Comparison of ENCODE assay signal across 16 cellular contexts in genomic region chr2:127326289-127326945, GRCh38. TPM values are rescaled to one million over a fixed set of nuclear protein-coding genes. Genes with fewer than 3 reads are reported as not detected.
DNase-seq lines count a peak whose midpoint lies in the region; ATAC-seq, FAIRE-seq and TF ChIP-seq lines count a peak whose summit lies in the region.
"Had no signal": no experiment of that assay in that cellular context is flagged by ENCODE, and none has a peak within 500 bp of the region (broad histone marks: within the 10 kb centered on the region; RNA-seq: fewer than 3 reads in every experiment).

No MANE protein-coding gene starts in this region.

- H3K27me3 ChIP-seq in breast epithelium = no peaks in the 10 kb centered on the region
- H3K27me3 ChIP-seq in HepG2 (ENCODE audit: control insufficient read depth in 1 of 2, insufficient read depth in 2 of 2, low read length in 2 of 2) = no peaks in the 10 kb centered on the region
- no peaks in the 10 kb centered on the region for H3K27me3 ChIP-seq in naive thymus-derived CD4-positive, alpha-beta T cell (ENCODE audit: control insufficient read depth in 2 of 2, insufficient read depth in 2 of 2, low read length in 2 of 2)
- no peaks in the 10 kb centered on the region for H3K27me3 ChIP-seq in PC-9 (ENCODE audit: insufficient read depth, low read depth)
- H3K27me3 ChIP-seq: BLaER1 treated with 17β-estradiol and CSF1 and Interleukin-3, amounts not matched to agents 10 nM and 100 nM; SJCRH30 had no signal

- DNase-seq in MCF 10A (ENCODE audit: unreplicated experiment) (peak; percentile 2), breast epithelium (ENCODE audit: low spot score in 2 of 2) (no peak), amniotic epithelial cell (ENCODE audit: low read depth) (peak; percentile 34), HepG2 (ENCODE audit: low spot score) (peak; percentile 13), PC-9 (no peak), D341Med (ENCODE audit: low spot score) (no peak)
- DNase-seq in naive thymus-derived CD4-positive, alpha-beta T cell = no peak
- DNase-seq in activated CD4-positive, alpha-beta memory T cell treated with anti-CD3 and anti-CD28 coated beads for 36 hours = no peak
- DNase-seq: CD8-positive, alpha-beta memory T cell; HFFc6; MM.1S; NCI-H1092 treated with DMSO at 0.1 percent for 48 hours; NCI-H526; NK-92 treated with Interleukin-12 subunit alpha and Interleukin-12 subunit beta, amount 100 ng/mL, for 24 hours; SJCRH30 had no signal

- TF ChIP-seq EP300 in HepG2 (IDR thresholded peaks at IDR 0.05; ENCODE audit: low read depth in 2 of 2, low read length in 2 of 2) (no peak), HepG2 (CRISPR knock-in tag; IDR thresholded peaks at IDR 0.05; ENCODE audit: borderline replicate concordance) (no peak)

- H3K36me3 Mint-ChIP-seq in MCF 10A (ENCODE audit: insufficient read depth, unreplicated experiment) = peaks cover 69% of the 10 kb centered on the region
- H3K36me3 Mint-ChIP-seq in naive thymus-derived CD4-positive, alpha-beta T cell = peaks cover 5 to 37% (median 31%) of the 10 kb centered on the region in 5 donors
- H3K36me3 Mint-ChIP-seq in activated CD4-positive, alpha-beta memory T cell treated with anti-CD3 and anti-CD28 coated beads for 36 hours = peaks cover 25% of the 10 kb centered on the region

- H3K4me1 ChIP-seq in breast epithelium (no peaks in the 10 kb centered on the region), HepG2 (ENCODE audit: insufficient read depth, low read length) (peaks cover 3% of the 10 kb centered on the region), PC-9 (replicated peaks; ENCODE audit: insufficient read depth) (no peaks in the 10 kb centered on the region)
- H3K4me1 ChIP-seq in naive thymus-derived CD4-positive, alpha-beta T cell (ENCODE audit: control insufficient read depth in 2 of 2, insufficient read depth in 2 of 2, low read length in 2 of 2) = no peaks in the 10 kb centered on the region
- H3K4me1 ChIP-seq: BLaER1 treated with 17β-estradiol and CSF1 and Interleukin-3, amounts not matched to agents 10 nM and 100 nM; SJCRH30 had no signal

- H3K27ac Mint-ChIP-seq in MCF 10A (ENCODE audit: low read depth, unreplicated experiment) = no peak overlapping the region
- H3K27ac Mint-ChIP-seq in naive thymus-derived CD4-positive, alpha-beta T cell = no peak overlapping the region
- H3K27ac Mint-ChIP-seq in activated CD4-positive, alpha-beta memory T cell treated with anti-CD3 and anti-CD28 coated beads for 36 hours = no peak overlapping the region
- H3K27ac Mint-ChIP-seq: CD8-positive, alpha-beta memory T cell had no signal

- H3K4me3 Mint-ChIP-seq in MCF 10A (ENCODE audit: unreplicated experiment) = no peak overlapping the region
- H3K4me3 Mint-ChIP-seq in naive thymus-derived CD4-positive, alpha-beta T cell = no peak overlapping the region
- no peak overlapping the region for H3K4me3 Mint-ChIP-seq in activated CD4-positive, alpha-beta memory T cell treated with anti-CD3 and anti-CD28 coated beads for 36 hours
- H3K4me3 Mint-ChIP-seq: CD8-positive, alpha-beta memory T cell; HFFc6 had no signal

- BruUV-seq in MCF 10A (replicated peaks; lab: Mats Ljungman, UMichigan) = no TSS peak
- BruUV-seq in HepG2 (replicated peaks; lab: Mats Ljungman, UMichigan) = no TSS peak
- no TSS peak for BruUV-seq in PC-9 (replicated peaks; lab: Mats Ljungman, UMichigan)

- H3K4me2 ChIP-seq in HepG2 (ENCODE audit: low read depth, low read length) = no peak overlapping the region
- H3K4me2 ChIP-seq in PC-9 = no peak overlapping the region
- H3K4me2 ChIP-seq: BLaER1 treated with 17β-estradiol and CSF1 and Interleukin-3, amounts not matched to agents 10 nM and 100 nM had no signal

- no peaks in the 10 kb centered on the region for H3K4me1 Mint-ChIP-seq in MCF 10A (ENCODE audit: insufficient read depth, unreplicated experiment)
- H3K4me1 Mint-ChIP-seq in naive thymus-derived CD4-positive, alpha-beta T cell = no peaks in the 10 kb centered on the region
- H3K4me1 Mint-ChIP-seq in activated CD4-positive, alpha-beta memory T cell treated with anti-CD3 and anti-CD28 coated beads for 36 hours (ENCODE audit: low read depth) = no peaks in the 10 kb centered on the region
- H3K4me1 Mint-ChIP-seq: CD8-positive, alpha-beta memory T cell had no signal

- H3K36me3 ChIP-seq in breast epithelium (peaks cover 7% of the 10 kb centered on the region), HepG2 (replicated peaks in 1 of 2; ENCODE audit: control insufficient read depth in 1 of 2, insufficient read depth in 2 of 2, low read length in 2 of 2) (peaks cover 9 to 41% of the 10 kb centered on the region in 2 experiments), PC-9 (ENCODE audit: low read depth) (peaks cover 16% of the 10 kb centered on the region)
- H3K36me3 ChIP-seq in naive thymus-derived CD4-positive, alpha-beta T cell (ENCODE audit: control insufficient read depth in 2 of 3, insufficient read depth in 3 of 3, low read length in 3 of 3) = peaks cover 6 to 51% (median 9%) of the 10 kb centered on the region in 3 experiments

- no peak for FAIRE-seq in HepG2 (lab: Jason Lieb, UNC)

- H3K4me3 ChIP-seq in breast epithelium = no peak overlapping the region
- no peak overlapping the region for H3K4me3 ChIP-seq in HepG2 (replicated peaks in 1 of 3; ENCODE audit: insufficient read depth in 1 of 3, low read depth in 2 of 3, low read length in 3 of 3)
- H3K4me3 ChIP-seq in naive thymus-derived CD4-positive, alpha-beta T cell (ENCODE audit: low read length) = no peak overlapping the region
- no peak overlapping the region for H3K4me3 ChIP-seq in PC-9
- H3K4me3 ChIP-seq: BLaER1 treated with 17β-estradiol and CSF1 and Interleukin-3, amounts not matched to agents 10 nM and 100 nM; SJCRH30 had no signal

- no peak overlapping the region for H3K9ac ChIP-seq in HepG2 (ENCODE audit: insufficient read depth, low read depth, low read length)
- H3K9ac ChIP-seq: BLaER1 treated with 17β-estradiol and CSF1 and Interleukin-3, amounts not matched to agents 10 nM and 100 nM had no signal

- no peaks in the 10 kb centered on the region for H3K9me3 Mint-ChIP-seq in MCF 10A (ENCODE audit: unreplicated experiment)
- H3K9me3 Mint-ChIP-seq in naive thymus-derived CD4-positive, alpha-beta T cell = peaks cover 0 to 4% (median 0%) of the 10 kb centered on the region in 11 donors
- H3K9me3 Mint-ChIP-seq in activated CD4-positive, alpha-beta memory T cell treated with anti-CD3 and anti-CD28 coated beads for 36 hours = no peaks in the 10 kb centered on the region
- H3K9me3 Mint-ChIP-seq: CD8-positive, alpha-beta memory T cell; HFFc6 had no signal

- H2AFZ ChIP-seq in HepG2 (ENCODE audit: low read length) = no peak overlapping the region
- H2AFZ ChIP-seq in PC-9 = no peak overlapping the region

- CTCF ChIA-PET in MCF 10A (lab: Yijun Ruan, JAX) = interaction anchor here (0.5 to 3.2 kb wide), 3 partner anchors 11 to 161 kb away, joined by 3 to 46 read pairs (median 3); no protein-coding TSS in a partner anchor
- CTCF ChIA-PET in HepG2 (lab: Yijun Ruan, JAX; ENCODE audit: low intra/inter-chr PET ratio, low total read pairs) = interaction anchor here (1.2 to 4.5 kb wide), 2 partner anchors 127 to 153 kb away, joined by 4 to 54 read pairs; no protein-coding TSS in a partner anchor
- CTCF ChIA-PET in naive thymus-derived CD4-positive, alpha-beta T cell (lab: Charles Lee) = interaction anchor here (2.9 kb wide), 1 partner anchor 153 kb away, joined by 13 read pairs; no protein-coding TSS in a partner anchor
- CTCF ChIA-PET in activated CD4-positive, alpha-beta memory T cell treated with anti-CD3 and anti-CD28 coated beads for 36 hours (lab: Charles Lee) = interaction anchor here (4.9 kb wide), 1 partner anchor 153 kb away, joined by 37 read pairs; no protein-coding TSS in a partner anchor
- CTCF ChIA-PET in PC-9 (lab: Charles Lee) = interaction anchor here (0.5 to 2.0 kb wide), 4 partner anchors 126 to 179 kb away, joined by 3 to 6 read pairs (median 4); no protein-coding TSS in a partner anchor

- TF ChIP-seq POLR2A in breast epithelium (IDR thresholded peaks at IDR 0.05) (no peak), HepG2 (IDR thresholded peaks at IDR 0.05; ENCODE audit: insufficient read depth in 1 of 2, low read depth in 2 of 2, low read length in 2 of 2) (no peak)

- no peak overlapping the region for H3K27ac ChIP-seq in breast epithelium
- H3K27ac ChIP-seq in HepG2 (ENCODE audit: extremely low read length, insufficient read depth, low read length) = no peak overlapping the region
- no peak overlapping the region for H3K27ac ChIP-seq in naive thymus-derived CD4-positive, alpha-beta T cell (ENCODE audit: low read depth, low read length)
- no peak overlapping the region for H3K27ac ChIP-seq in PC-9
- H3K27ac ChIP-seq: BLaER1 treated with 17β-estradiol and CSF1 and Interleukin-3, amounts not matched to agents 10 nM and 100 nM; SJCRH30 had no signal

- intact Hi-C loops in MCF 10A (cut with micrococcal nuclease) = no loop called here
- intact Hi-C loops in breast epithelium (cut with DNase I; ENCODE audit: low total_unique reads) = no loop called here
- intact Hi-C loops in HepG2 (cut with micrococcal nuclease; ENCODE audit: unreplicated experiment) = no loop called here
- intact Hi-C loops in naive thymus-derived CD4-positive, alpha-beta T cell (cut with micrococcal nuclease) = no loop called here
- intact Hi-C loops in activated CD4-positive, alpha-beta memory T cell treated with anti-CD3 and anti-CD28 coated beads for 36 hours (cut with micrococcal nuclease) = loop anchor here (10.0 kb wide), 1 partner anchor 318 kb away; the partner anchor contains the start of gene GPR17
- intact Hi-C loops in PC-9 (cut with micrococcal nuclease; ENCODE audit: unreplicated experiment) = loop anchor here (10.0 kb wide), 2 partner anchors 88 to 318 kb away; partner anchors contain the start of genes GPR17 and PROC

- H3K9me3 ChIP-seq in breast epithelium (no peaks in the 10 kb centered on the region), HepG2 (ENCODE audit: low read length) (no peaks in the 10 kb centered on the region), PC-9 (ENCODE audit: insufficient read depth, low read depth) (no peaks in the 10 kb centered on the region)
- H3K9me3 ChIP-seq in naive thymus-derived CD4-positive, alpha-beta T cell (ENCODE audit: control insufficient read depth in 2 of 3, low read length in 3 of 3) = no peaks in the 10 kb centered on the region
- H3K9me3 ChIP-seq: SJCRH30 had no signal

- H4K20me1 ChIP-seq in HepG2 (ENCODE audit: insufficient read depth, low read length) (no peaks in the 10 kb centered on the region), PC-9 (ENCODE audit: insufficient read depth) (no peaks in the 10 kb centered on the region)

- WGBS in HepG2 (ENCODE audit: low lambda C conversion rate) = 82% methylated on average over 2 of the region's 2 CpGs

- POLR2A ChIA-PET in MCF 10A (lab: Yijun Ruan, JAX) (interaction anchor here (1.2 kb wide), 1 partner anchor 153 kb away, joined by 7 read pairs; no protein-coding TSS in a partner anchor), HepG2 (lab: Yijun Ruan, JAX) (interaction anchor here (1.0 kb wide), 1 partner anchor 128 kb away, joined by 3 read pairs; no protein-coding TSS in a partner anchor), PC-9 (lab: Charles Lee; ENCODE audit: unreplicated experiment) (no interaction called here)
- POLR2A ChIA-PET in naive thymus-derived CD4-positive, alpha-beta T cell (lab: Charles Lee) = no interaction called here
- POLR2A ChIA-PET in activated CD4-positive, alpha-beta memory T cell treated with anti-CD3 and anti-CD28 coated beads for 36 hours (lab: Charles Lee) = no interaction called here

- in situ Hi-C loops in HepG2 (cut with HindIII; ENCODE audit: extremely low pct_ligation_motif_present, low pct_unique_long_range_greater_than_20kb) = loop anchor here (5.0 kb wide), 1 partner anchor 126 kb away; no protein-coding TSS in a partner anchor

- H3K79me2 ChIP-seq in HepG2 (ENCODE audit: insufficient read depth, low read length) (no peaks in the 10 kb centered on the region), PC-9 (ENCODE audit: low read depth) (no peaks in the 10 kb centered on the region)

- no peak for TF ChIP-seq RAD21 in HepG2 (CRISPR knock-in tag; IDR thresholded peaks at IDR 0.05)

- peaks cover 26% of the 10 kb centered on the region for H3F3A ChIP-seq in PC-9 (ENCODE audit: insufficient read depth, low read depth)

- TF ChIP-seq CTCF in MCF 10A (IDR thresholded peaks at IDR 0.05; ENCODE audit: unreplicated experiment) (no peak), breast epithelium (IDR thresholded peaks at IDR 0.05) (no peak), HepG2 (CRISPR knock-in tag; IDR thresholded peaks at IDR 0.05) (no peak), PC-9 (conservative IDR thresholded peaks at IDR 0.05) (no peak)

- no peaks in the 10 kb centered on the region for H3K27me3 Mint-ChIP-seq in MCF 10A (ENCODE audit: insufficient read depth, unreplicated experiment)
- no peaks in the 10 kb centered on the region for H3K27me3 Mint-ChIP-seq in naive thymus-derived CD4-positive, alpha-beta T cell
- no peaks in the 10 kb centered on the region for H3K27me3 Mint-ChIP-seq in activated CD4-positive, alpha-beta memory T cell treated with anti-CD3 and anti-CD28 coated beads for 36 hours
- H3K27me3 Mint-ChIP-seq: CD8-positive, alpha-beta memory T cell had no signal

- no peak for ATAC-seq in HepG2
- ATAC-seq in naive thymus-derived CD4-positive, alpha-beta T cell = no peak

- H3K9me2 ChIP-seq in PC-9 (ENCODE audit: insufficient read depth) = no peaks in the 10 kb centered on the region

RNA-seq across cellular contexts. Expression of gene ERCC3, which starts 32.5 kb away (rescaled TPM):
- total RNA-seq in MCF 10A (2022) = 34.9 and 38.2 TPM in 2 replicates
- total RNA-seq in breast epithelium = 10 to 100 TPM; 37.3 to 55.2 (median 41.0) TPM
- 43.3 and 49.7 TPM in 2 replicates for total RNA-seq in HepG2 (2016; rRNA removed; fragmentation: Illumina TruSeq; extraction: Trizol)
- 14.8 and 17.3 TPM in 2 replicates for total RNA-seq in HepG2 (2016; cell fraction: cytosol; rRNA removed; fragmentation: Illumina TruSeq; extraction: Trizol; ENCODE audit: low read depth)
- total RNA-seq in HepG2 (2016; cell fraction: insoluble cytoplasmic fraction; rRNA removed; fragmentation: Illumina TruSeq; extraction: Trizol) = 46.8 and 50.6 TPM in 2 replicates
- 17.0 and 21.7 TPM in 2 replicates for total RNA-seq in HepG2 (2016; cell fraction: membrane; rRNA removed; fragmentation: Illumina TruSeq; extraction: Trizol)
- total RNA-seq in HepG2 (2016; cell fraction: nucleus; rRNA removed; fragmentation: Illumina TruSeq; extraction: Trizol) = 59.2 and 72.7 TPM in 2 replicates
- polyA plus RNA-seq in HepG2 (2011; rRNA removed) = 64.6 and 70.5 TPM in 2 replicates
- polyA plus RNA-seq in HepG2 (2011; cell fraction: cytosol; rRNA removed) = 46.5 and 46.6 TPM in 2 replicates
- polyA plus RNA-seq in HepG2 (2011; cell fraction: nucleus; rRNA removed) = 198 and 200 TPM in 2 replicates
- 43.8 and 45.9 TPM in 2 replicates for polyA plus RNA-seq in HepG2 (2012)
- 3.3 and 3.5 TPM in 2 replicates for polyA plus RNA-seq in HepG2 (2016; cell fraction: cytosol; fragmentation: Illumina TruSeq; extraction: Trizol; ENCODE audit: low read depth)
- polyA plus RNA-seq in HepG2 (2016; cell fraction: insoluble cytoplasmic fraction; fragmentation: Illumina TruSeq; extraction: Trizol; ENCODE audit: low read depth) = 47.6 and 51.3 TPM in 2 replicates
- polyA plus RNA-seq in HepG2 (2016; cell fraction: membrane; fragmentation: Illumina TruSeq; extraction: Trizol; ENCODE audit: low read depth) = 8.6 and 9.9 TPM in 2 replicates
- polyA plus RNA-seq in HepG2 (2016; cell fraction: nucleus; fragmentation: Illumina TruSeq; extraction: Trizol; ENCODE audit: insufficient read depth, low read depth) = 136 and 153 TPM in 2 replicates
- 66.1 and 73.9 TPM in 2 replicates for polyA minus RNA-seq in HepG2 (2011; rRNA and poly(A)+ RNA removed; ENCODE audit: low replicate concordance)
- polyA minus RNA-seq in HepG2 (2011; cell fraction: cytosol; rRNA and poly(A)+ RNA removed) = 20.4 and 24.3 TPM in 2 replicates
- polyA minus RNA-seq in HepG2 (2011; cell fraction: nucleus; rRNA and poly(A)+ RNA removed) = 106 and 124 TPM in 2 replicates
- 10 to 100 TPM; 43.4 to 71.5 (median 56.8) TPM for total RNA-seq in naive thymus-derived CD4-positive, alpha-beta T cell
- polyA plus RNA-seq in naive thymus-derived CD4-positive, alpha-beta T cell = 10 to 100 TPM; 15.9 to 36.5 TPM
- 10 to 100 TPM; 46.1 to 47.3 TPM for total RNA-seq in activated CD4-positive, alpha-beta memory T cell treated with anti-CD3 and anti-CD28 coated beads for 36 hours
- 70.3 and 73.2 TPM in 2 replicates for total RNA-seq in PC-9 (2021)

Comparison
In these comparisons a context has a peak if more than half of its experiments do, and no peak if none do; other contexts are left out.
1. DNase-seq: peak in MCF 10A (single experiment), amniotic epithelial cell (single experiment) and HepG2 (single experiment); none in breast epithelium (0 of 2), naive thymus-derived CD4-positive, alpha-beta T cell (0 of 9), activated CD4-positive, alpha-beta memory T cell treated with anti-CD3 and anti-CD28 coated beads for 36 hours (single experiment), PC-9 (0 of 2) and D341Med (single experiment).
2. POLR2A ChIA-PET loops: an anchor here in MCF 10A (1.2 kb wide) and HepG2 (1.0 kb wide); none called in naive thymus-derived CD4-positive, alpha-beta T cell, activated CD4-positive, alpha-beta memory T cell treated with anti-CD3 and anti-CD28 coated beads for 36 hours and PC-9.
3. intact Hi-C loops: an anchor here in activated CD4-positive, alpha-beta memory T cell treated with anti-CD3 and anti-CD28 coated beads for 36 hours (10.0 kb wide) and PC-9 (10.0 kb wide); none called in MCF 10A, breast epithelium, HepG2 and naive thymus-derived CD4-positive, alpha-beta T cell.